In genomic region chr19:1873524-1874473, GRCh38 we compare ENCODE assay signal across 8 cellular contexts. TPM values are rescaled to one million over a fixed set of nuclear protein-coding genes. Genes with fewer than 3 reads are reported as not detected.
A peak's percentile ranks its signal among the peaks of the same experiment; 100 is the strongest.
DNase-seq lines count a peak whose midpoint lies in the region; ATAC-seq and TF ChIP-seq lines count a peak whose summit lies in the region.

No MANE protein-coding gene starts in this region.

- TF ChIP-seq CTCF in activated B cell treated with CpG ODN at 0.5 μM for 24 hours (IDR thresholded peaks at IDR 0.05): no peak

- H3K27me3 Mint-ChIP-seq in activated B cell treated with CpG ODN at 0.5 μM for 24 hours: no peaks in the 10 kb centered on the region

- H3K27ac ChIP-seq in HUES64 (ENCODE audit: low read depth, low read length): no peak overlapping the region

- 92% methylated on average over 29 of the region's 29 CpGs for WGBS in HUES64

- H3K4me3 Mint-ChIP-seq in activated B cell treated with CpG ODN at 0.5 μM for 24 hours: peak overlapping the region; percentile 97
- H3K4me3 Mint-ChIP-seq in stimulated activated effector memory CD8-positive, alpha-beta T cell treated with anti-CD3 and anti-CD28 coated beads, Interleukin-12 subunit alpha, Interleukin-12 subunit beta, amount 100 ng/mL, for 72 hours: peak overlapping the region; percentile 95

- H3K4me1 ChIP-seq in HUES64 (ENCODE audit: insufficient read depth, low read length): peaks cover 13% of the 10 kb centered on the region

- no peaks in the 10 kb centered on the region for H3K27me3 ChIP-seq in HUES64 (ENCODE audit: insufficient read depth, low read length)

- peak overlapping the region; percentile 68 for H3K27ac Mint-ChIP-seq in activated B cell treated with CpG ODN at 0.5 μM for 24 hours
- H3K27ac Mint-ChIP-seq in stimulated activated effector memory CD8-positive, alpha-beta T cell treated with anti-CD3 and anti-CD28 coated beads, Interleukin-12 subunit alpha, Interleukin-12 subunit beta, amount 100 ng/mL, for 72 hours: peak overlapping the region; percentile 94

- no peaks in the 10 kb centered on the region for H3K9me3 ChIP-seq in HUES64 (ENCODE audit: insufficient read depth, low read depth, low read length)

- POLR2A ChIA-PET in activated B cell treated with CpG ODN at 0.5 μM for 24 hours (lab: Charles Lee): interaction anchor here (0.7 to 3.2 kb wide), 3 partner anchors 9 to 620 kb away, joined by 3 to 68 read pairs (median 9); no protein-coding TSS in a partner anchor

- CTCF ChIA-PET in activated B cell treated with CpG ODN at 0.5 μM for 24 hours (lab: Charles Lee): interaction anchor here (2.8 kb wide), 1 partner anchor 9 kb away, joined by 18 read pairs; no protein-coding TSS in a partner anchor

- H3K4me3 ChIP-seq in HUES64 (ENCODE audit: low read length): peak overlapping the region; percentile 93

- peaks cover 6% of the 10 kb centered on the region; the same call in 1 of the 2 replicates for H3K36me3 ChIP-seq in HUES64 (ENCODE audit: insufficient read depth, low read length)

- H3K4me1 Mint-ChIP-seq in activated B cell treated with CpG ODN at 0.5 μM for 24 hours: peaks cover 36% of the 10 kb centered on the region
- peaks cover 34% of the 10 kb centered on the region for H3K4me1 Mint-ChIP-seq in stimulated activated effector memory CD8-positive, alpha-beta T cell treated with anti-CD3 and anti-CD28 coated beads, Interleukin-12 subunit alpha, Interleukin-12 subunit beta, amount 100 ng/mL, for 72 hours

- H3K9me3 Mint-ChIP-seq in activated B cell treated with CpG ODN at 0.5 μM for 24 hours: no peaks in the 10 kb centered on the region
- no peaks in the 10 kb centered on the region for H3K9me3 Mint-ChIP-seq in stimulated activated effector memory CD8-positive, alpha-beta T cell treated with anti-CD3 and anti-CD28 coated beads, Interleukin-12 subunit alpha, Interleukin-12 subunit beta, amount 100 ng/mL, for 72 hours

- DNase-seq in activated B cell treated with CpG ODN at 0.5 μM for 24 hours (no peak), left cardiac atrium (peak; percentile 59), SIG-M5 (lab: John Stamatoyannopoulos, UW) (no peak), NCI-H345 (lab: John Stamatoyannopoulos, UW) (no peak)
- DNase-seq in stimulated activated effector memory CD8-positive, alpha-beta T cell treated with anti-CD3 and anti-CD28 coated beads, Interleukin-12 subunit alpha, Interleukin-12 subunit beta, amount 100 ng/mL, for 72 hours (ENCODE audit: low spot score in 2 of 2): no peak

- no peak for ATAC-seq in activated B cell treated with CpG ODN at 0.5 μM for 24 hours (ENCODE audit: low read depth)
- ATAC-seq in left cardiac atrium: peak; percentile 19 to 31
- no peak for ATAC-seq in stimulated activated effector memory CD8-positive, alpha-beta T cell treated with anti-CD3 and anti-CD28 coated beads, Interleukin-12 subunit alpha, Interleukin-12 subunit beta, amount 100 ng/mL, for 72 hours
- ATAC-seq in HG03039 (IDR thresholded peaks at IDR 0.05; ENCODE audit: unreplicated experiment): no peak
- no peak for ATAC-seq in HG03457 (IDR thresholded peaks at IDR 0.05; ENCODE audit: unreplicated experiment)

- intact Hi-C loops in activated B cell treated with CpG ODN at 0.5 μM for 24 hours (cut with micrococcal nuclease) (no loop called here), left cardiac atrium (cut with DNase I) (no loop called here)

- H3K9ac ChIP-seq in HUES64 (ENCODE audit: low read depth, low read length): peak overlapping the region; percentile 40; the same call in 1 of the 2 replicates

- H3K36me3 Mint-ChIP-seq in activated B cell treated with CpG ODN at 0.5 μM for 24 hours (ENCODE audit: low read depth): peaks cover 24% of the 10 kb centered on the region
- H3K36me3 Mint-ChIP-seq in stimulated activated effector memory CD8-positive, alpha-beta T cell treated with anti-CD3 and anti-CD28 coated beads, Interleukin-12 subunit alpha, Interleukin-12 subunit beta, amount 100 ng/mL, for 72 hours: peaks cover 75% of the 10 kb centered on the region

RNA-seq across cellular contexts. Expression of gene KLF16, which starts 10.4 kb away (rescaled TPM):
- 23.7 TPM for polyA plus RNA-seq in HUES64 (2013, experiment 1 of 2)
- polyA plus RNA-seq in HUES64 (2013, experiment 2 of 2): 24.2 TPM
- total RNA-seq in activated B cell treated with CpG ODN at 0.5 μM for 24 hours: 21.5 and 25.2 TPM in 2 replicates
- total RNA-seq in left cardiac atrium: 10 to 100 TPM in 1 of 2 donors, 1 to 10 TPM in 1; 9.9 to 12.9 TPM

RNA-seq across cellular contexts. Expression of gene ABHD17A, which starts 11.5 kb away (rescaled TPM):
- polyA plus RNA-seq in HUES64 (2013, experiment 1 of 2): 31.8 TPM
- polyA plus RNA-seq in HUES64 (2013, experiment 2 of 2): 31.0 TPM
- total RNA-seq in activated B cell treated with CpG ODN at 0.5 μM for 24 hours: 57.4 and 64.3 TPM in 2 replicates
- 10 to 100 TPM; 60.8 to 66.1 TPM for total RNA-seq in left cardiac atrium

RNA-seq across cellular contexts. Expression of gene REXO1, which starts 25.5 kb away (rescaled TPM):
- 21.4 TPM for polyA plus RNA-seq in HUES64 (2013, experiment 1 of 2)
- polyA plus RNA-seq in HUES64 (2013, experiment 2 of 2): 19.9 TPM
- 56.3 and 69.6 TPM in 2 replicates for total RNA-seq in activated B cell treated with CpG ODN at 0.5 μM for 24 hours
- total RNA-seq in left cardiac atrium: 10 to 100 TPM; 14.8 to 22.3 TPM

RNA-seq across cellular contexts. Expression of gene ADAT3, which starts 31.4 kb away (rescaled TPM):
- polyA plus RNA-seq in HUES64 (2013, experiment 1 of 2): 4.1 TPM
- 4.1 TPM for polyA plus RNA-seq in HUES64 (2013, experiment 2 of 2)
- total RNA-seq in activated B cell treated with CpG ODN at 0.5 μM for 24 hours (8.5 and 14.1 TPM in 2 replicates), left cardiac atrium (1 to 10 TPM; 2.3 to 3.0 TPM)

RNA-seq across cellular contexts. Expression of gene SCAMP4, which starts 31.4 kb away (rescaled TPM):
- 31.7 TPM for polyA plus RNA-seq in HUES64 (2013, experiment 1 of 2)
- polyA plus RNA-seq in HUES64 (2013, experiment 2 of 2): 32.5 TPM
- total RNA-seq in activated B cell treated with CpG ODN at 0.5 μM for 24 hours: 47.6 and 59.7 TPM in 2 replicates
- 10 to 100 TPM; 21.4 to 22.8 TPM for total RNA-seq in left cardiac atrium

Comparison
In these comparisons a context has a peak if more than half of its experiments do, and no peak if none do; other contexts are left out.
1. ATAC-seq: peak in left cardiac atrium (2 of 2); none in activated B cell treated with CpG ODN at 0.5 μM for 24 hours (single experiment), stimulated activated effector memory CD8-positive, alpha-beta T cell treated with anti-CD3 and anti-CD28 coated beads, Interleukin-12 subunit alpha, Interleukin-12 subunit beta, amount 100 ng/mL, for 72 hours (single experiment), HG03039 (single experiment) and HG03457 (single experiment).